Comparison of ENCODE assay signal across 1 cellular context in the genomic region with DNA sequence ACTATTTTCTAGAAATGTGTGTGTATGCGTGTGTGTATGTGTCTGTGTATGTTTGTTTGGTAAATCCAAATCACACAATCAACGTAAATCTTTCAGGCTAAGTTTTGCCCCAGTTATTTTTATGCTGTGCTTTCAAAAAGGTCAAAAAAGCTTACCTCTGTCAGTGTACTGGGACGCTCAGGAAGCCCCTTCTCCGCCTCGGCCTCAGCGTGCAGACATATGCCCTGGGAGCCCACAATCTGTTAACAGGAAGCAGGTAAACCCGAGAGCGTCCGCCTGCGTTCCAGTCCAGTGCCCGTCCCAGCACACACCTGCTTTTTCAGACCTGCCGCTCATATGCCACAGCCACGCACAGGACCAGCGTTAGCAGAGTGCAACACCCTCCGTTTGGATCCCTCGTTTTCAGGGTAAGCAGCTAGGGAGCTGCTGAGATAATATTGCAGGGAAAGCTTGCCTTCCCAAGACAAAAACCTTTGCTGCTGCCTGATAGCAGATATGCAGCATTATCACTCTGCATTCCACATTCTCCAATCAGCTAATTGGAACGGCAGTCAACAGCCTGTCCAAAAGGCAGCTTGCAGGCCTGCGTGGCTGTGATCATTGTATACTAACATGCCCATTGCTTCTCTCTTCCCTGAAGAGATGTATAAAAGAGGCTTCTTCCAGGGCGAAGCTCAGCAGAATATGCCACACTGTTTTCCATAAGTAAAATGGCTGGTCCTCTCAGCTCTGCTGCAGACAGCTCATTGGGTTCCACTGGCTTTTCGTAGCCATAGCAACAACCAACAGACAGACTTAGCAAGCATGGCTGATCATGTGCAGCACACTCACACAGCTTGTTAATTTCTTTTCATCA.
TF ChIP-seq lines count a peak whose summit lies in the region.

A gene with protein sequence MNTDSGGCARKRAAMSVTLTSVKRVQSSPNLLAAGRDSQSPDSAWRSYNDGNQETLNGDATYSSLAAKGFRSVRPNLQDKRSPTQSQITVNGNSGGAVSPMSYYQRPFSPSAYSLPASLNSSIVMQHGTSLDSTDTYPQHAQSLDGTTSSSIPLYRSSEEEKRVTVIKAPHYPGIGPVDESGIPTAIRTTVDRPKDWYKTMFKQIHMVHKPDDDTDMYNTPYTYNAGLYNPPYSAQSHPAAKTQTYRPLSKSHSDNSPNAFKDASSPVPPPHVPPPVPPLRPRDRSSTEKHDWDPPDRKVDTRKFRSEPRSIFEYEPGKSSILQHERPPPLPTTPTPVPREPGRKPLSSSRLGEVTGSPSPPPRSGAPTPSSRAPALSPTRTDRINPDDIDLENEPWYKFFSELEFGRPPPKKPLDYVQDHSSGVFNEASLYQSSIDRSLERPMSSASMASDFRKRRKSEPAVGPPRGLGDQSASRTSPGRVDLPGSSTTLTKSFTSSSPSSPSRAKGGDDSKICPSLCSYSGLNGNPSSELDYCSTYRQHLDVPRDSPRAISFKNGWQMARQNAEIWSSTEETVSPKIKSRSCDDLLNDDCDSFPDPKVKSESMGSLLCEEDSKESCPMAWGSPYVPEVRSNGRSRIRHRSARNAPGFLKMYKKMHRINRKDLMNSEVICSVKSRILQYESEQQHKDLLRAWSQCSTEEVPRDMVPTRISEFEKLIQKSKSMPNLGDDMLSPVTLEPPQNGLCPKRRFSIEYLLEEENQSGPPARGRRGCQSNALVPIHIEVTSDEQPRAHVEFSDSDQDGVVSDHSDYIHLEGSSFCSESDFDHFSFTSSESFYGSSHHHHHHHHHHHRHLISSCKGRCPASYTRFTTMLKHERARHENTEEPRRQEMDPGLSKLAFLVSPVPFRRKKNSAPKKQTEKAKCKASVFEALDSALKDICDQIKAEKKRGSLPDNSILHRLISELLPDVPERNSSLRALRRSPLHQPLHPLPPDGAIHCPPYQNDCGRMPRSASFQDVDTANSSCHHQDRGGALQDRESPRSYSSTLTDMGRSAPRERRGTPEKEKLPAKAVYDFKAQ (N-terminal part only) (minus strand): TSS at position 686 of the 856 bp plus-strand sequence. CDS start 121,623 bp downstream, outside the sequence.

TF ChIP-seq in HepG2, 621 proteins besides CTCF, POLR2A, EP300 and RAD21 (continued from another document and continues in another):
- TF ChIP-seq, protein P1, sequence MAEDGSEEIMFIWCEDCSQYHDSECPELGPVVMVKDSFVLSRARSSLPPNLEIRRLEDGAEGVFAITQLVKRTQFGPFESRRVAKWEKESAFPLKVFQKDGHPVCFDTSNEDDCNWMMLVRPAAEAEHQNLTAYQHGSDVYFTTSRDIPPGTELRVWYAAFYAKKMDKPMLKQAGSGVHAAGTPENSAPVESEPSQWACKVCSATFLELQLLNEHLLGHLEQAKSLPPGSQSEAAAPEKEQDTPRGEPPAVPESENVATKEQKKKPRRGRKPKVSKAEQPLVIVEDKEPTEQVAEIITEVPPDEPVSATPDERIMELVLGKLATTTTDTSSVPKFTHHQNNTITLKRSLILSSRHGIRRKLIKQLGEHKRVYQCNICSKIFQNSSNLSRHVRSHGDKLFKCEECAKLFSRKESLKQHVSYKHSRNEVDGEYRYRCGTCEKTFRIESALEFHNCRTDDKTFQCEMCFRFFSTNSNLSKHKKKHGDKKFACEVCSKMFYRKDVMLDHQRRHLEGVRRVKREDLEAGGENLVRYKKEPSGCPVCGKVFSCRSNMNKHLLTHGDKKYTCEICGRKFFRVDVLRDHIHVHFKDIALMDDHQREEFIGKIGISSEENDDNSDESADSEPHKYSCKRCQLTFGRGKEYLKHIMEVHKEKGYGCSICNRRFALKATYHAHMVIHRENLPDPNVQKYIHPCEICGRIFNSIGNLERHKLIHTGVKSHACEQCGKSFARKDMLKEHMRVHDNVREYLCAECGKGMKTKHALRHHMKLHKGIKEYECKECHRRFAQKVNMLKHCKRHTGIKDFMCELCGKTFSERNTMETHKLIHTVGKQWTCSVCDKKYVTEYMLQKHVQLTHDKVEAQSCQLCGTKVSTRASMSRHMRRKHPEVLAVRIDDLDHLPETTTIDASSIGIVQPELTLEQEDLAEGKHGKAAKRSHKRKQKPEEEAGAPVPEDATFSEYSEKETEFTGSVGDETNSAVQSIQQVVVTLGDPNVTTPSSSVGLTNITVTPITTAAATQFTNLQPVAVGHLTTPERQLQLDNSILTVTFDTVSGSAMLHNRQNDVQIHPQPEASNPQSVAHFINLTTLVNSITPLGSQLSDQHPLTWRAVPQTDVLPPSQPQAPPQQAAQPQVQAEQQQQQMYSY (CRISPR knock-in tag; IDR thresholded peaks at IDR 0.05): 0 out of 2 replicates have a peak, but pooled peaks have one; percentile 23
- TF ChIP-seq ETV6 (CRISPR knock-in tag; conservative IDR thresholded peaks at IDR 0.05) (no peak), BHLHE40 (IDR thresholded peaks at IDR 0.05; ENCODE audit: low read length) (no peak), RFXAP (CRISPR knock-in tag; IDR thresholded peaks at IDR 0.05; ENCODE audit: borderline replicate concordance) (peak; percentile 59; the same call in 1 of the 2 replicates), MTA1 (CRISPR knock-in tag; IDR thresholded peaks at IDR 0.05; ENCODE audit: borderline replicate concordance) (no peak; the same call in 1 of the 2 replicates), ZNF773 (CRISPR knock-in tag; IDR thresholded peaks at IDR 0.05; ENCODE audit: borderline replicate concordance) (no peak), ARID2 (CRISPR knock-in tag; IDR thresholded peaks at IDR 0.05; ENCODE audit: borderline replicate concordance) (no peak; the same call in 1 of the 2 replicates), ATAD3A (CRISPR knock-in tag; IDR thresholded peaks at IDR 0.05) (no peak), FOXM1 (CRISPR knock-in tag; IDR thresholded peaks at IDR 0.05) (no peak), ATF7-NPFF (CRISPR knock-in tag; IDR thresholded peaks at IDR 0.05; ENCODE audit: low read depth) (0 out of 2 replicates have a peak, but pooled peaks have one; percentile 46), PHF5A (CRISPR knock-in tag; IDR thresholded peaks at IDR 0.05; ENCODE audit: low read depth, unreplicated experiment) (peak; percentile 5), TEAD3 (CRISPR knock-in tag; optimal IDR thresholded peaks at IDR 0.05; ENCODE audit: borderline replicate concordance) (peak; percentile 48), POLR2G (IDR thresholded peaks at IDR 0.05; ENCODE audit: low read depth, low read length) (peak; percentile 54), RELA (CRISPR knock-in tag; IDR thresholded peaks at IDR 0.05) (no peak), SYNCRIP (IDR thresholded peaks at IDR 0.05; ENCODE audit: insufficient read depth, low read depth, low read length) (no peak), FIP1L1 (IDR thresholded peaks at IDR 0.05; ENCODE audit: borderline replicate concordance, insufficient read depth, low read depth, low read length) (no peak), HDAC1 (CRISPR knock-in tag; IDR thresholded peaks at IDR 0.05) (peak; percentile 38), ZNF567 (CRISPR knock-in tag; IDR thresholded peaks at IDR 0.05; ENCODE audit: borderline replicate concordance) (peak; percentile 41; the same call in 1 of the 2 replicates), MTF1 (CRISPR knock-in tag; IDR thresholded peaks at IDR 0.05) (no peak), ZEB1 (IDR thresholded peaks at IDR 0.05; ENCODE audit: insufficient replicate concordance, low read depth) (no peak), MIXL1 (CRISPR knock-in tag; IDR thresholded peaks at IDR 0.05) (no peak), ZNF296 (CRISPR knock-in tag; conservative IDR thresholded peaks at IDR 0.05) (no peak), SP2 (CRISPR knock-in tag; IDR thresholded peaks at IDR 0.05) (no peak), ZNF441 (CRISPR knock-in tag; IDR thresholded peaks at IDR 0.05; ENCODE audit: borderline replicate concordance) (no peak), HOXA7 (CRISPR knock-in tag; IDR thresholded peaks at IDR 0.05) (no peak), U2AF1 (optimal IDR thresholded peaks at IDR 0.05; ENCODE audit: low read depth, low read length) (no peak), DNMT3B (CRISPR knock-in tag; conservative IDR thresholded peaks at IDR 0.05) (no peak), ZNF3 (CRISPR knock-in tag; IDR thresholded peaks at IDR 0.05) (no peak), CEBPG (CRISPR knock-in tag; IDR thresholded peaks at IDR 0.05) (no peak), PHF8 (CRISPR knock-in tag; IDR thresholded peaks at IDR 0.05) (peak; percentile 46), THYN1 (CRISPR knock-in tag; IDR thresholded peaks at IDR 0.05; ENCODE audit: borderline replicate concordance, low read depth) (no peak), RBM22 (optimal IDR thresholded peaks at IDR 0.05; ENCODE audit: low read length) (no peak), FOXA1 (IDR thresholded peaks at IDR 0.05) (no peak), FOXA1 (CRISPR knock-in tag; IDR thresholded peaks at IDR 0.05) (peak; percentile 19; the same call in 1 of the 2 replicates)
- TF ChIP-seq, protein P2, sequence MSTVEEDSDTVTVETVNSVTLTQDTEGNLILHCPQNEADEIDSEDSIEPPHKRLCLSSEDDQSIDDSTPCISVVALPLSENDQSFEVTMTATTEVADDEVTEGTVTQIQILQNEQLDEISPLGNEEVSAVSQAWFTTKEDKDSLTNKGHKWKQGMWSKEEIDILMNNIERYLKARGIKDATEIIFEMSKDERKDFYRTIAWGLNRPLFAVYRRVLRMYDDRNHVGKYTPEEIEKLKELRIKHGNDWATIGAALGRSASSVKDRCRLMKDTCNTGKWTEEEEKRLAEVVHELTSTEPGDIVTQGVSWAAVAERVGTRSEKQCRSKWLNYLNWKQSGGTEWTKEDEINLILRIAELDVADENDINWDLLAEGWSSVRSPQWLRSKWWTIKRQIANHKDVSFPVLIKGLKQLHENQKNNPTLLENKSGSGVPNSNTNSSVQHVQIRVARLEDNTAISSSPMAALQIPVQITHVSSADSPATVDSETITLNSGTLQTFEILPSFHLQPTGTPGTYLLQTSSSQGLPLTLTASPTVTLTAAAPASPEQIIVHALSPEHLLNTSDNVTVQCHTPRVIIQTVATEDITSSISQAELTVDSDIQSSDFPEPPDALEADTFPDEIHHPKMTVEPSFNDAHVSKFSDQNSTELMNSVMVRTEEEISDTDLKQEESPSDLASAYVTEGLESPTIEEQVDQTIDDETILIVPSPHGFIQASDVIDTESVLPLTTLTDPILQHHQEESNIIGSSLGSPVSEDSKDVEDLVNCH (CRISPR knock-in tag; IDR thresholded peaks at IDR 0.05): no peak
- TF ChIP-seq, protein P3, sequence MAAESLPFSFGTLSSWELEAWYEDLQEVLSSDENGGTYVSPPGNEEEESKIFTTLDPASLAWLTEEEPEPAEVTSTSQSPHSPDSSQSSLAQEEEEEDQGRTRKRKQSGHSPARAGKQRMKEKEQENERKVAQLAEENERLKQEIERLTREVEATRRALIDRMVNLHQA (CRISPR knock-in tag; IDR thresholded peaks at IDR 0.05): no peak
- TF ChIP-seq, protein P4, sequence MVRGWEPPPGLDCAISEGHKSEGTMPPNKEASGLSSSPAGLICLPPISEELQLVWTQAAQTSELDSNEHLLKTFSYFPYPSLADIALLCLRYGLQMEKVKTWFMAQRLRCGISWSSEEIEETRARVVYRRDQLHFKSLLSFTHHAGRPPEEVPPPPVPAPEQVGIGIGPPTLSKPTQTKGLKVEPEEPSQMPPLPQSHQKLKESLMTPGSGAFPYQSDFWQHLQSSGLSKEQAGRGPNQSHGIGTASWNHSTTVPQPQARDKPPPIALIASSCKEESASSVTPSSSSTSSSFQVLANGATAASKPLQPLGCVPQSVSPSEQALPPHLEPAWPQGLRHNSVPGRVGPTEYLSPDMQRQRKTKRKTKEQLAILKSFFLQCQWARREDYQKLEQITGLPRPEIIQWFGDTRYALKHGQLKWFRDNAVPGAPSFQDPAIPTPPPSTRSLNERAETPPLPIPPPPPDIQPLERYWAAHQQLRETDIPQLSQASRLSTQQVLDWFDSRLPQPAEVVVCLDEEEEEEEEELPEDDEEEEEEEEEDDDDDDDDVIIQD (CRISPR knock-in tag; IDR thresholded peaks at IDR 0.05; ENCODE audit: low read depth): no peak; the same call in 1 of the 2 replicates
- TF ChIP-seq, protein P5, sequence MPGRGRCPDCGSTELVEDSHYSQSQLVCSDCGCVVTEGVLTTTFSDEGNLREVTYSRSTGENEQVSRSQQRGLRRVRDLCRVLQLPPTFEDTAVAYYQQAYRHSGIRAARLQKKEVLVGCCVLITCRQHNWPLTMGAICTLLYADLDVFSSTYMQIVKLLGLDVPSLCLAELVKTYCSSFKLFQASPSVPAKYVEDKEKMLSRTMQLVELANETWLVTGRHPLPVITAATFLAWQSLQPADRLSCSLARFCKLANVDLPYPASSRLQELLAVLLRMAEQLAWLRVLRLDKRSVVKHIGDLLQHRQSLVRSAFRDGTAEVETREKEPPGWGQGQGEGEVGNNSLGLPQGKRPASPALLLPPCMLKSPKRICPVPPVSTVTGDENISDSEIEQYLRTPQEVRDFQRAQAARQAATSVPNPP (CRISPR knock-in tag; IDR thresholded peaks at IDR 0.05): no peak
- TF ChIP-seq, protein P6, sequence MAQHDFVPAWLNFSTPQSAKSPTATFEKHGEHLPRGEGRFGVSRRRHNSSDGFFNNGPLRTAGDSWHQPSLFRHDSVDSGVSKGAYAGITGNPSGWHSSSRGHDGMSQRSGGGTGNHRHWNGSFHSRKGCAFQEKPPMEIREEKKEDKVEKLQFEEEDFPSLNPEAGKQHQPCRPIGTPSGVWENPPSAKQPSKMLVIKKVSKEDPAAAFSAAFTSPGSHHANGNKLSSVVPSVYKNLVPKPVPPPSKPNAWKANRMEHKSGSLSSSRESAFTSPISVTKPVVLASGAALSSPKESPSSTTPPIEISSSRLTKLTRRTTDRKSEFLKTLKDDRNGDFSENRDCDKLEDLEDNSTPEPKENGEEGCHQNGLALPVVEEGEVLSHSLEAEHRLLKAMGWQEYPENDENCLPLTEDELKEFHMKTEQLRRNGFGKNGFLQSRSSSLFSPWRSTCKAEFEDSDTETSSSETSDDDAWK (CRISPR knock-in tag; IDR thresholded peaks at IDR 0.05): no peak
- TF ChIP-seq, protein P7, sequence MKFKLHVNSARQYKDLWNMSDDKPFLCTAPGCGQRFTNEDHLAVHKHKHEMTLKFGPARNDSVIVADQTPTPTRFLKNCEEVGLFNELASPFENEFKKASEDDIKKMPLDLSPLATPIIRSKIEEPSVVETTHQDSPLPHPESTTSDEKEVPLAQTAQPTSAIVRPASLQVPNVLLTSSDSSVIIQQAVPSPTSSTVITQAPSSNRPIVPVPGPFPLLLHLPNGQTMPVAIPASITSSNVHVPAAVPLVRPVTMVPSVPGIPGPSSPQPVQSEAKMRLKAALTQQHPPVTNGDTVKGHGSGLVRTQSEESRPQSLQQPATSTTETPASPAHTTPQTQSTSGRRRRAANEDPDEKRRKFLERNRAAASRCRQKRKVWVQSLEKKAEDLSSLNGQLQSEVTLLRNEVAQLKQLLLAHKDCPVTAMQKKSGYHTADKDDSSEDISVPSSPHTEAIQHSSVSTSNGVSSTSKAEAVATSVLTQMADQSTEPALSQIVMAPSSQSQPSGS (CRISPR knock-in tag; IDR thresholded peaks at IDR 0.05): no peak
- TF ChIP-seq, protein P8, sequence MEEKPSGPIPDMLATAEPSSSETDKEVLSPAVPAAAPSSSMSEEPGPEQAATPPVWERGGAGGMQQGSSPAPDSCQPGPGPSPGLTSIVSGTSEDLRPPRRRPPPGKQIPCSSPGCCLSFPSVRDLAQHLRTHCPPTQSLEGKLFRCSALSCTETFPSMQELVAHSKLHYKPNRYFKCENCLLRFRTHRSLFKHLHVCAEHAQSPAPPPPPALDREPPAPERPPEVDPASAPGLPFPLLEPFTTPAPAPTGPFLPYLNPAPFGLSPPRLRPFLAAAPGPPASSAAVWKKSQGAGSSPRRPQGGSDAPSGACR (CRISPR knock-in tag; IDR thresholded peaks at IDR 0.05): no peak; the same call in 1 of the 2 replicates
- TF ChIP-seq, protein P9, sequence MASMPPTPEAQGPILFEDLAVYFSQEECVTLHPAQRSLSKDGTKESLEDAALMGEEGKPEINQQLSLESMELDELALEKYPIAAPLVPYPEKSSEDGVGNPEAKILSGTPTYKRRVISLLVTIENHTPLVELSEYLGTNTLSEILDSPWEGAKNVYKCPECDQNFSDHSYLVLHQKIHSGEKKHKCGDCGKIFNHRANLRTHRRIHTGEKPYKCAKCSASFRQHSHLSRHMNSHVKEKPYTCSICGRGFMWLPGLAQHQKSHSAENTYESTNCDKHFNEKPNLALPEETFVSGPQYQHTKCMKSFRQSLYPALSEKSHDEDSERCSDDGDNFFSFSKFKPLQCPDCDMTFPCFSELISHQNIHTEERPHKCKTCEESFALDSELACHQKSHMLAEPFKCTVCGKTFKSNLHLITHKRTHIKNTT (CRISPR knock-in tag; IDR thresholded peaks at IDR 0.05): no peak
